Comparison of ENCODE assay signal across 15 cellular contexts in the genomic region with DNA sequence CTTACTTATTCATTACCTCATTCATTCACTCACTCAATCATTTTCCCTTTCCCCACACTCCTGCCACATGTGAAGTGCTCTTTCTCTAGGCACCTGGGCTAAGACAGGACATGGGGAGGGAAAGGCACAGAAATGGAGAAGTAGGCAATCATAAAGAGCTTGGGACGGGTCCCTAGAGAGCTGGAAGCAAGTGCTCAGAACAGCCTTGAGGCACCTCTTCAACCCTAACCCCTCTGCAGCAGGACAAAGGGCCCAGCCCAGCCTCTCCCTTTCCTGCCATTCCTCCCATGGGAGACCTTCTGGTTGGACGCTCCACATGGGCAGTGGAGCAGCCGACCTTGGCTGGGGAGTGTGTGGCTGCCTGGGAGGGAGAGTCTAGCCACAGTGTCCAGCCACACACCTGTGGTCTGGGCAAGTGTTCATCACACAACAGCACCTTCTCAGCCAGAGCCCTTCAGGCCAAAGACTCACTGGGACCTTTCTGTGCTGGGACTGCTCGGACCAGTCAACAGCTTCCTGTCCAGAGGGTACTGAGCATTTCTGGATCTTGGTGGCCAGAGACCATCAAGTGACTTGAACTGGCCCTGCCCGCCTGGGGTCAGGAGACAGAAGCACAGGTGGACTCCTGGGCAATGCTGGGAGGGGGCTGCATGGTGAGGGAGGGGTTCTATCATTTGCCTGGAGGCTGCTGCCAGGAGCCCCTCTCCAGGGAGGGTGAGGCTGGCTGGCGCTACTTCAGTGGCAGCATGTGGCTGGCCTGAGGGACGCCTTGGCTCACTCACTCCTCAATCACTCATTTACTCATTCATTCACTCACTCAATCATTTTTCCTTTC. TPM values are rescaled to one million over a fixed set of nuclear protein-coding genes. Genes with fewer than 3 reads are reported as not detected.
"Had no signal": no experiment of that assay in that cellular context is flagged by ENCODE, and none has a peak within 500 bp of the region (broad histone marks: within the 10 kb centered on the region; RNA-seq: fewer than 3 reads in every experiment).

No MANE protein-coding gene starts in this region.

- ATAC-seq: activated CD4-positive, alpha-beta T cell treated with anti-CD3 and anti-CD28 coated beads for 36 hours; left lobe of liver; stimulated activated effector memory CD8-positive, alpha-beta T cell treated with anti-CD3 and anti-CD28 coated beads, Interleukin-12 subunit alpha, Interleukin-12 subunit beta, amount 100 ng/mL, for 72 hours had no signal

- H3K4me1 ChIP-seq: neural progenitor cell had no signal

- FAIRE-seq: islet of Langerhans had no signal

- H3K4me2 ChIP-seq: neural progenitor cell, smooth muscle cell had no signal

- DNase-seq: activated CD4-positive, alpha-beta T cell treated with anti-CD3 and anti-CD28 coated beads for 36 hours; activated naive CD8-positive, alpha-beta T cell treated with anti-CD3 and anti-CD28 coated beads, Interleukin-2, amount 10 ng/mL, durations not matched to agents 7 days and 5 days; activated T-cell treated with anti-CD3 and anti-CD28 coated beads, Interleukin-2, amount 50 U/mL, for 48 hours; anterior cingulate cortex; esophagus squamous epithelium; foreskin fibroblast; T-helper 9 cell had no signal

- H3K9me3 ChIP-seq: esophagus squamous epithelium, tibial nerve had no signal

- H3K36me3 ChIP-seq: esophagus squamous epithelium, neural progenitor cell, tibial nerve had no signal

- H3K27ac ChIP-seq: esophagus squamous epithelium, neural progenitor cell, tibial nerve had no signal

- H3K4me3 ChIP-seq: esophagus squamous epithelium, neural progenitor cell, smooth muscle cell, tibial nerve had no signal

- H3K9ac ChIP-seq: neural progenitor cell had no signal

- H3K27me3 ChIP-seq: neural progenitor cell had no signal

RNA-seq across cellular contexts. Expression of a gene that starts 1.0 kb away (rescaled TPM):
- total RNA-seq: activated CD4-positive, alpha-beta T cell treated with anti-CD3 and anti-CD28 coated beads for 36 hours; activated CD8-positive, alpha-beta memory T cell treated with anti-CD3 and anti-CD28 coated beads for 36 hours; activated naive CD8-positive, alpha-beta T cell treated with anti-CD3 and anti-CD28 coated beads, Interleukin-2, amount 10 ng/mL, durations not matched to agents 7 days and 5 days; smooth muscle cell; subcutaneous adipose tissue; tibial nerve had no signal
- polyA plus RNA-seq: smooth muscle cell had no signal
